ENCODE assay signal across 8 cellular contexts in genomic region chr1:205284420-205285144, GRCh38. TPM values are rescaled to one million over a fixed set of nuclear protein-coding genes. Genes with fewer than 3 reads are reported as not detected.
DNase-seq lines count a peak whose midpoint lies in the region; ATAC-seq and TF ChIP-seq lines count a peak whose summit lies in the region.

No MANE protein-coding gene starts in this region.

- 71% methylated on average over 7 of the region's 7 CpGs for WGBS in hepatocyte (ENCODE audit: low lambda C conversion rate, missing lambda C conversion rate)

- ATAC-seq in sciatic nerve (peak; percentile 95), GM21367 (IDR thresholded peaks at IDR 0.05; ENCODE audit: unreplicated experiment) (no peak), GM18861 (IDR thresholded peaks at IDR 0.05; ENCODE audit: unreplicated experiment) (no peak)

- H3K79me2 ChIP-seq in hepatocyte, result no peaks in the 10 kb centered on the region

- H3K36me3 ChIP-seq in hepatocyte (replicated peaks; ENCODE audit: insufficient read depth, low read depth), result no peaks in the 10 kb centered on the region

- H3K27ac ChIP-seq in hepatocyte, result peak overlapping the region; percentile 75

- no peaks in the 10 kb centered on the region for H3K9me2 ChIP-seq in hepatocyte (replicated peaks; ENCODE audit: insufficient read depth)

- intact Hi-C loops in sciatic nerve (cut with DNase I), result no loop called here

- no peak for TF ChIP-seq CTCF in hepatocyte (IDR thresholded peaks at IDR 0.05; ENCODE audit: poor library complexity)

- no peaks in the 10 kb centered on the region for H4K20me1 ChIP-seq in hepatocyte (ENCODE audit: insufficient read depth, poor library complexity, severe bottlenecking)

- no peak overlapping the region for H2AFZ ChIP-seq in hepatocyte

- H3K27me3 ChIP-seq in hepatocyte, result no peaks in the 10 kb centered on the region

- H3K4me1 ChIP-seq in hepatocyte (ENCODE audit: insufficient read depth), result peaks cover 21% of the 10 kb centered on the region

- H3K9me3 ChIP-seq in hepatocyte (ENCODE audit: low read depth), result no peaks in the 10 kb centered on the region

- no peak overlapping the region for H3K4me3 ChIP-seq in hepatocyte

- no peak overlapping the region for H3K4me2 ChIP-seq in hepatocyte

- DNase-seq in GDM1 (lab: John Stamatoyannopoulos, UW) (peak; percentile 62), NCI-H1436 treated with DMSO at 0.1 percent for 48 hours (lab: John Stamatoyannopoulos, UW) (peak; percentile 94), T-helper 22 cell (ENCODE audit: low read depth) (peak; percentile 89), astrocyte of the hippocampus (ENCODE audit: low read depth, low spot score) (peak; percentile 98), hepatocyte (ENCODE audit: low spot score) (peak; percentile 93), sciatic nerve (ENCODE audit: low spot score) (peak; percentile 86)

RNA-seq across cellular contexts. Expression of gene NUAK2, which starts 37.0 kb away (rescaled TPM):
- total RNA-seq in hepatocyte (12.6 and 13.4 TPM in 2 replicates), sciatic nerve (4.7 TPM)
- polyA plus RNA-seq in hepatocyte, result 20.7 and 22.5 TPM in 2 replicates

RNA-seq across cellular contexts. Expression of gene TMCC2, which starts 56.8 kb away (rescaled TPM):
- 2.4 and 2.5 TPM in 2 replicates for total RNA-seq in hepatocyte
- 1.7 and 2.9 TPM in 2 replicates for polyA plus RNA-seq in hepatocyte
- 14.8 TPM for total RNA-seq in sciatic nerve
